In genomic region chr11:67640021-67640757, GRCh38 we compare ENCODE assay signal across 9 cellular contexts. TPM values are rescaled to one million over a fixed set of nuclear protein-coding genes. Genes with fewer than 3 reads are reported as not detected.
DNase-seq lines count a peak whose midpoint lies in the region; ATAC-seq, FAIRE-seq and TF ChIP-seq lines count a peak whose summit lies in the region.
"Had no signal": no experiment of that assay in that cellular context is flagged by ENCODE, and none has a peak within 500 bp of the region (broad histone marks: within the 10 kb centered on the region; RNA-seq: fewer than 3 reads in every experiment).

No MANE protein-coding gene starts in this region.

- H3K9me3 ChIP-seq in H1 (ENCODE audit: insufficient read depth in 2 of 2, low read depth in 1 of 2, low read length in 1 of 2) (peaks cover 3 to 6% of the 10 kb centered on the region in 2 experiments; a peak in 3 of 4 replicates), mucosa of descending colon (no peaks in the 10 kb centered on the region)

- H3K27me3 Mint-ChIP-seq in activated CD8-positive, alpha-beta T cell treated with anti-CD3 and anti-CD28 coated beads for 36 hours: no peaks in the 10 kb centered on the region

- no peak overlapping the region for H3K9ac ChIP-seq in H1 (replicated peaks in 1 of 4; ENCODE audit: extremely low read depth in 1 of 4, low read depth in 3 of 4, low read length in 3 of 4)

- H3K4me1 Mint-ChIP-seq in activated CD8-positive, alpha-beta T cell treated with anti-CD3 and anti-CD28 coated beads for 36 hours (ENCODE audit: low read depth): peaks cover 6% of the 10 kb centered on the region

- no peak overlapping the region for H3K23ac ChIP-seq in H1 (ENCODE audit: insufficient read length)

- H3K27ac ChIP-seq in H1 (ENCODE audit: low read depth, low read length): no peak overlapping the region

- no peak overlapping the region for H3K18ac ChIP-seq in H1 (ENCODE audit: extremely low read depth, low read length)

- DNase-seq in NCI-H82 (lab: John Stamatoyannopoulos, UW) (peak; percentile 57), NCI-H82 treated with DMSO at 0.1 percent for 48 hours (lab: John Stamatoyannopoulos, UW; ENCODE audit: unreplicated experiment) (no peak), NCI-H146 treated with DMSO at 0.1 percent for 48 hours (lab: John Stamatoyannopoulos, UW; ENCODE audit: unreplicated experiment) (peak; percentile 25), H1 (ENCODE audit: low read depth in 1 of 2, low spot score in 2 of 2) (peak in 1 of 2 experiments; percentile 89), mucosa of descending colon (peak; percentile 76 to 83 (median 81)), superior temporal gyrus (ENCODE audit: extremely low spot score) (peak; percentile 54)
- DNase-seq in activated CD8-positive, alpha-beta T cell treated with anti-CD3 and anti-CD28 coated beads for 36 hours: peak; percentile 77

- H4K5ac ChIP-seq in H1 (ENCODE audit: insufficient read length, low read depth, low read length): no peak overlapping the region

- H2AFZ ChIP-seq in H1 (ENCODE audit: low read length): no peak overlapping the region

- peaks cover 2% of the 10 kb centered on the region for H3K9me3 Mint-ChIP-seq in activated CD8-positive, alpha-beta T cell treated with anti-CD3 and anti-CD28 coated beads for 36 hours

- H3K4me1 ChIP-seq in H1 (replicated peaks in 1 of 4; ENCODE audit: control insufficient read depth in 3 of 4, insufficient read depth in 4 of 4, low read length in 3 of 4) (peaks cover 0 to 2% (median under 1%) of the 10 kb centered on the region in 4 experiments; a peak in 1 of 7 replicates), mucosa of descending colon (ENCODE audit: low read depth) (no peaks in the 10 kb centered on the region)

- peak; percentile 70 to 73 for TF ChIP-seq RAD21 in H1 (IDR thresholded peaks at IDR 0.05 in 1 of 2, conservative IDR thresholded peaks at IDR 0.05 in 1 of 2; ENCODE audit: low read depth in 2 of 2, low read length in 2 of 2)

- intact Hi-C loops in activated CD8-positive, alpha-beta T cell treated with anti-CD3 and anti-CD28 coated beads for 36 hours (cut with micrococcal nuclease): no loop called here
- intact Hi-C loops in mucosa of descending colon (cut with DNase I, micrococcal nuclease): no loop called here

- H2BK15ac ChIP-seq in H1 (ENCODE audit: low read length): peak overlapping the region; percentile 88; the same call in 1 of the 2 replicates

- no peaks in the 10 kb centered on the region; the same call in 1 of the 2 replicates for H3K23me2 ChIP-seq in H1 (ENCODE audit: low read depth, low read length)

- H2BK120ac ChIP-seq in H1 (replicated peaks; ENCODE audit: low read depth, low read length): no peak overlapping the region

- 64% methylated on average over 21 of the region's 23 CpGs; no CpG with 5 or more reads in 1 of the 2 experiments for WGBS in H1 (ENCODE audit: extremely low coverage in 1 of 2, insufficient coverage in 1 of 2, insufficient read length in 1 of 2, insufficient replicate concordance in 2 of 2, low coverage in 1 of 2, low lambda C conversion rate in 2 of 2, missing lambda C conversion rate in 1 of 2), 2 experiments

- peak; percentile 87 for ATAC-seq in activated CD8-positive, alpha-beta T cell treated with anti-CD3 and anti-CD28 coated beads for 36 hours
- ATAC-seq in mucosa of descending colon (peak; percentile 84), GM21423 (IDR thresholded peaks at IDR 0.05; ENCODE audit: unreplicated experiment) (no peak)

- H2BK20ac ChIP-seq in H1 (ENCODE audit: low read length): no peak overlapping the region

- peak overlapping the region; percentile 34 for H4K91ac ChIP-seq in H1 (replicated peaks; ENCODE audit: insufficient read length, low read length)

- no peak overlapping the region for H3K14ac ChIP-seq in H1 (ENCODE audit: insufficient read length)

- H3K4ac ChIP-seq in H1 (replicated peaks; ENCODE audit: insufficient read length, low read depth, low read length): no peak overlapping the region

- H4K8ac ChIP-seq in H1 (ENCODE audit: extremely low read depth, insufficient read depth, low read length): no peak overlapping the region; the same call in 1 of the 2 replicates

- H3K79me1 ChIP-seq in H1 (ENCODE audit: low read depth, low read length): no peaks in the 10 kb centered on the region

- TF ChIP-seq EP300 in H1 (IDR thresholded peaks at IDR 0.05; ENCODE audit: borderline replicate concordance in 1 of 2, low read depth in 2 of 2, low read length in 2 of 2): no peak

- no peaks in the 10 kb centered on the region for H4K20me1 ChIP-seq in H1 (replicated peaks in 1 of 2; ENCODE audit: control insufficient read depth in 1 of 2, insufficient read depth in 2 of 2, low read length in 2 of 2)

- H3K36me3 ChIP-seq in H1 (ENCODE audit: control insufficient read depth in 2 of 4, insufficient read depth in 4 of 4, low read length in 3 of 4): no peaks in the 10 kb centered on the region
- H3K36me3 ChIP-seq in mucosa of descending colon (ENCODE audit: low read depth): no peaks in the 10 kb centered on the region

- no peak for FAIRE-seq in H1 (lab: Jason Lieb, UNC)
- FAIRE-seq: G401.6 had no signal

- H3K36me3 Mint-ChIP-seq in activated CD8-positive, alpha-beta T cell treated with anti-CD3 and anti-CD28 coated beads for 36 hours (ENCODE audit: low read depth): no peaks in the 10 kb centered on the region

- no peaks in the 10 kb centered on the region for H3K79me2 ChIP-seq in H1 (ENCODE audit: control insufficient read depth in 1 of 2, insufficient read depth in 2 of 2, low read length in 2 of 2)

- H3K4me2 ChIP-seq in H1 (ENCODE audit: insufficient read depth in 1 of 2, low read depth in 2 of 2, low read length in 2 of 2): no peak overlapping the region

- peak overlapping the region; percentile 45; the same call in 1 of the 2 replicates for H2BK12ac ChIP-seq in H1 (ENCODE audit: low read depth, low read length)

- peaks cover 8 to 28% (median 15%) of the 10 kb centered on the region in 4 experiments for H3K27me3 ChIP-seq in H1 (replicated peaks in 1 of 4; ENCODE audit: control insufficient read depth in 3 of 4, extremely low read depth in 1 of 4, insufficient read depth in 3 of 4, low read length in 3 of 4)

- POLR2A ChIA-PET in activated CD8-positive, alpha-beta T cell treated with anti-CD3 and anti-CD28 coated beads for 36 hours (lab: Charles Lee): interaction anchor here (1.2 kb wide), 1 partner anchor 11 kb away, joined by 4 read pairs; the partner anchor contains the start of gene NUDT8
- POLR2A ChIA-PET in H1 (lab: Charles Lee; ENCODE audit: partially characterized antibody): interaction anchor here (0.9 to 3.2 kb wide), 3 partner anchors 11 to 24 kb away, joined by 3 to 19 read pairs (median 8); partner anchors contain the start of gene NUDT8

- no peak overlapping the region for H3K4me3 ChIP-seq in H1 (ENCODE audit: extremely low read depth in 1 of 4, insufficient read depth in 2 of 4, low read depth in 3 of 4, low read length in 4 of 4)
- H3K4me3 ChIP-seq in mucosa of descending colon: no peak overlapping the region

- CTCF ChIA-PET in activated CD8-positive, alpha-beta T cell treated with anti-CD3 and anti-CD28 coated beads for 36 hours (lab: Charles Lee): interaction anchor here (1.0 to 3.4 kb wide), 3 partner anchors 9 to 10 kb away, joined by 3 to 9 read pairs (median 8); partner anchors contain the start of genes ACY3 and NUDT8
- CTCF ChIA-PET in H1 (lab: Charles Lee; ENCODE audit: partially characterized antibody): interaction anchor here (0.7 to 4.8 kb wide), 14 partner anchors 8 to 74 kb away, joined by 3 to 36 read pairs (median 7); no protein-coding TSS in a partner anchor

- no peak overlapping the region for H2AK5ac ChIP-seq in H1 (ENCODE audit: low read depth, low read length)

- no peak overlapping the region for H3K4me3 Mint-ChIP-seq in activated CD8-positive, alpha-beta T cell treated with anti-CD3 and anti-CD28 coated beads for 36 hours

- peak; percentile 42 for TF ChIP-seq CTCF in activated CD8-positive, alpha-beta T cell treated with anti-CD3 and anti-CD28 coated beads for 36 hours (IDR thresholded peaks at IDR 0.05)
- TF ChIP-seq CTCF in H1 (IDR thresholded peaks at IDR 0.05; ENCODE audit: control extremely low read depth in 1 of 3, insufficient read depth in 1 of 3, low read depth in 1 of 3, low read length in 3 of 3): peak in 2 of 3 experiments; percentile 85 to 93; a peak in 3 of 4 replicates
- peak; percentile 32 for TF ChIP-seq CTCF in mucosa of descending colon (IDR thresholded peaks at IDR 0.05)

- H3K27ac Mint-ChIP-seq in activated CD8-positive, alpha-beta T cell treated with anti-CD3 and anti-CD28 coated beads for 36 hours: no peak overlapping the region

- no peak for TF ChIP-seq POLR2A in H1 (IDR thresholded peaks at IDR 0.05; ENCODE audit: control extremely low read depth in 1 of 2, low read depth in 2 of 2, low read length in 2 of 2)

- H2BK5ac ChIP-seq in H1 (ENCODE audit: low read depth, low read length): no peak overlapping the region

- no peak overlapping the region for H3K56ac ChIP-seq in H1 (replicated peaks; ENCODE audit: insufficient read length, low read depth, low read length)

RNA-seq across cellular contexts. Expression of gene TBX10, which starts 0.6 kb away (rescaled TPM):
- total RNA-seq in activated CD8-positive, alpha-beta T cell treated with anti-CD3 and anti-CD28 coated beads for 36 hours: not detected
- not detected in 2 replicates for total RNA-seq in H1 (2021; fragmentation: NEBNext Ultra II Directional; extraction: Animal tissue kit (Norgen Biotek cat#: 25700))
- 0.09 and 0.17 TPM in 2 replicates for polyA plus RNA-seq in H1 (2011; rRNA removed)
- polyA plus RNA-seq in H1 (2011; cell fraction: cytosol; rRNA removed): not detected
- polyA plus RNA-seq in H1 (2011; cell fraction: nucleus; rRNA removed): not detected
- polyA plus RNA-seq in H1 (2012, experiment 1 of 2): 0.34 to 0.86 TPM (median 0.56 TPM) in 4 replicates
- 0.25 TPM for polyA plus RNA-seq in H1 (2012, experiment 2 of 2)
- 0.10 TPM for polyA plus RNA-seq in H1 (2013, experiment 1 of 2)
- 0.07 TPM for polyA plus RNA-seq in H1 (2013, experiment 2 of 2)
- 0.16 TPM in 1 of 2 replicates, not detected in the other for polyA minus RNA-seq in H1 (2011; rRNA and poly(A)+ RNA removed)
- not detected for polyA minus RNA-seq in H1 (2011; cell fraction: cytosol; rRNA and poly(A)+ RNA removed)
- not detected for polyA minus RNA-seq in H1 (2011; cell fraction: nucleus; rRNA and poly(A)+ RNA removed)
- total RNA-seq in mucosa of descending colon: 10 to 100 TPM in 1 of 3 donors, 1 to 10 TPM in 2; 3.7 to 19.1 (median 9.6) TPM

RNA-seq across cellular contexts. Expression of gene ACY3, which starts 10.3 kb away (rescaled TPM):
- under 1 TPM; 0.31 to 0.61 TPM for total RNA-seq in activated CD8-positive, alpha-beta T cell treated with anti-CD3 and anti-CD28 coated beads for 36 hours
- total RNA-seq in H1 (2021; fragmentation: NEBNext Ultra II Directional; extraction: Animal tissue kit (Norgen Biotek cat#: 25700)): not detected in 2 replicates
- polyA plus RNA-seq in H1 (2011; rRNA removed): 0.08 and 0.24 TPM in 2 replicates
- polyA plus RNA-seq in H1 (2011; cell fraction: cytosol; rRNA removed): 0.09 TPM
- 0.14 TPM for polyA plus RNA-seq in H1 (2011; cell fraction: nucleus; rRNA removed)
- 0.20 TPM in 1 of 4 replicates, not detected in the others for polyA plus RNA-seq in H1 (2012, experiment 1 of 2)
- not detected for polyA plus RNA-seq in H1 (2012, experiment 2 of 2)
- polyA plus RNA-seq in H1 (2013, experiment 1 of 2): 0.06 TPM
- polyA plus RNA-seq in H1 (2013, experiment 2 of 2): not detected
- not detected in 2 replicates for polyA minus RNA-seq in H1 (2011; rRNA and poly(A)+ RNA removed)
- polyA minus RNA-seq in H1 (2011; cell fraction: cytosol; rRNA and poly(A)+ RNA removed): not detected
- not detected for polyA minus RNA-seq in H1 (2011; cell fraction: nucleus; rRNA and poly(A)+ RNA removed)
- total RNA-seq in mucosa of descending colon: 10 to 100 TPM in 2 of 3 donors, 1 to 10 TPM in 1; 3.3 to 14.6 (median 14.1) TPM

RNA-seq across cellular contexts. Expression of gene NUDT8, which starts 10.5 kb away (rescaled TPM):
- total RNA-seq in activated CD8-positive, alpha-beta T cell treated with anti-CD3 and anti-CD28 coated beads for 36 hours: 10 to 100 TPM; 35.5 to 39.5 TPM
- 8.3 and 8.9 TPM in 2 replicates for total RNA-seq in H1 (2021; fragmentation: NEBNext Ultra II Directional; extraction: Animal tissue kit (Norgen Biotek cat#: 25700))
- polyA plus RNA-seq in H1 (2011; rRNA removed): 7.2 and 11.0 TPM in 2 replicates
- polyA plus RNA-seq in H1 (2011; cell fraction: cytosol; rRNA removed): 6.0 TPM
- 11.8 TPM for polyA plus RNA-seq in H1 (2011; cell fraction: nucleus; rRNA removed)
- 4.1 to 12.0 TPM (median 10.6 TPM) in 4 replicates for polyA plus RNA-seq in H1 (2012, experiment 1 of 2)
- 8.1 TPM for polyA plus RNA-seq in H1 (2012, experiment 2 of 2)
- 4.7 TPM for polyA plus RNA-seq in H1 (2013, experiment 1 of 2)
- 4.5 TPM for polyA plus RNA-seq in H1 (2013, experiment 2 of 2)
- 1.5 and 1.6 TPM in 2 replicates for polyA minus RNA-seq in H1 (2011; rRNA and poly(A)+ RNA removed)
- 2.3 TPM for polyA minus RNA-seq in H1 (2011; cell fraction: cytosol; rRNA and poly(A)+ RNA removed)
- polyA minus RNA-seq in H1 (2011; cell fraction: nucleus; rRNA and poly(A)+ RNA removed): 6.0 TPM
- total RNA-seq in mucosa of descending colon: 10 to 100 TPM; 17.3 to 34.6 (median 23.1) TPM

RNA-seq across cellular contexts. Expression of gene NDUFV1, which starts 33.5 kb away (rescaled TPM):
- 100 to 1,000 TPM; 315 to 317 TPM for total RNA-seq in activated CD8-positive, alpha-beta T cell treated with anti-CD3 and anti-CD28 coated beads for 36 hours
- 131 TPM in 2 replicates for total RNA-seq in H1 (2021; fragmentation: NEBNext Ultra II Directional; extraction: Animal tissue kit (Norgen Biotek cat#: 25700))
- 125 and 192 TPM in 2 replicates for polyA plus RNA-seq in H1 (2011; rRNA removed)
- polyA plus RNA-seq in H1 (2011; cell fraction: cytosol; rRNA removed): 152 TPM
- 304 TPM for polyA plus RNA-seq in H1 (2011; cell fraction: nucleus; rRNA removed)
- 89.8 to 192 TPM (median 174 TPM) in 4 replicates for polyA plus RNA-seq in H1 (2012, experiment 1 of 2)
- polyA plus RNA-seq in H1 (2012, experiment 2 of 2): 101 TPM
- polyA plus RNA-seq in H1 (2013, experiment 1 of 2): 72.0 TPM
- 62.7 TPM for polyA plus RNA-seq in H1 (2013, experiment 2 of 2)
- polyA minus RNA-seq in H1 (2011; rRNA and poly(A)+ RNA removed): 60.2 and 75.0 TPM in 2 replicates
- polyA minus RNA-seq in H1 (2011; cell fraction: cytosol; rRNA and poly(A)+ RNA removed): 98.5 TPM
- 80.7 TPM for polyA minus RNA-seq in H1 (2011; cell fraction: nucleus; rRNA and poly(A)+ RNA removed)
- 100 to 1,000 TPM; 248 to 349 (median 311) TPM for total RNA-seq in mucosa of descending colon

RNA-seq across cellular contexts. Expression of gene ALDH3B2, which starts 34.2 kb away (rescaled TPM):
- not detected for total RNA-seq in activated CD8-positive, alpha-beta T cell treated with anti-CD3 and anti-CD28 coated beads for 36 hours
- not detected in 2 replicates for total RNA-seq in H1 (2021; fragmentation: NEBNext Ultra II Directional; extraction: Animal tissue kit (Norgen Biotek cat#: 25700))
- not detected in 2 replicates for polyA plus RNA-seq in H1 (2011; rRNA removed)
- polyA plus RNA-seq in H1 (2011; cell fraction: cytosol; rRNA removed): not detected
- polyA plus RNA-seq in H1 (2011; cell fraction: nucleus; rRNA removed): not detected
- polyA plus RNA-seq in H1 (2012, experiment 1 of 2): 0.12 TPM in 1 of 4 replicates, not detected in the others
- not detected for polyA plus RNA-seq in H1 (2012, experiment 2 of 2)
- polyA plus RNA-seq in H1 (2013, experiment 1 of 2): 0.02 TPM
- 0.06 TPM for polyA plus RNA-seq in H1 (2013, experiment 2 of 2)
- polyA minus RNA-seq in H1 (2011; rRNA and poly(A)+ RNA removed): not detected in 2 replicates
- polyA minus RNA-seq in H1 (2011; cell fraction: cytosol; rRNA and poly(A)+ RNA removed): not detected
- not detected for polyA minus RNA-seq in H1 (2011; cell fraction: nucleus; rRNA and poly(A)+ RNA removed)
- total RNA-seq in mucosa of descending colon: under 1 TPM in 2 of 3 donors, not detected in 1; 0.29 to 0.48 TPM

Comparison
In these comparisons a context has a peak if more than half of its experiments do, and no peak if none do; other contexts are left out.
1. CTCF ChIP-seq: peak in every context shown above with its lines; median percentile 89 in H1; 42 in activated CD8-positive, alpha-beta T cell treated with anti-CD3 and anti-CD28 coated beads for 36 hours; 32 in mucosa of descending colon.